ENCODE assay signal across 1 cellular context in genomic region chr16:68244903-68245853, GRCh38.
TF ChIP-seq lines count a peak whose summit lies in the region.

A gene with protein sequence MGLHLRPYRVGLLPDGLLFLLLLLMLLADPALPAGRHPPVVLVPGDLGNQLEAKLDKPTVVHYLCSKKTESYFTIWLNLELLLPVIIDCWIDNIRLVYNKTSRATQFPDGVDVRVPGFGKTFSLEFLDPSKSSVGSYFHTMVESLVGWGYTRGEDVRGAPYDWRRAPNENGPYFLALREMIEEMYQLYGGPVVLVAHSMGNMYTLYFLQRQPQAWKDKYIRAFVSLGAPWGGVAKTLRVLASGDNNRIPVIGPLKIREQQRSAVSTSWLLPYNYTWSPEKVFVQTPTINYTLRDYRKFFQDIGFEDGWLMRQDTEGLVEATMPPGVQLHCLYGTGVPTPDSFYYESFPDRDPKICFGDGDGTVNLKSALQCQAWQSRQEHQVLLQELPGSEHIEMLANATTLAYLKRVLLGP (plus strand): TSS chr16:68245373. CDS start chr16:68245427, 54 bp downstream.

TF ChIP-seq in K562, 482 proteins besides CTCF, POLR2A, EP300 and RAD21 (continued from another document and continues in another):
- TF ChIP-seq, protein P1, sequence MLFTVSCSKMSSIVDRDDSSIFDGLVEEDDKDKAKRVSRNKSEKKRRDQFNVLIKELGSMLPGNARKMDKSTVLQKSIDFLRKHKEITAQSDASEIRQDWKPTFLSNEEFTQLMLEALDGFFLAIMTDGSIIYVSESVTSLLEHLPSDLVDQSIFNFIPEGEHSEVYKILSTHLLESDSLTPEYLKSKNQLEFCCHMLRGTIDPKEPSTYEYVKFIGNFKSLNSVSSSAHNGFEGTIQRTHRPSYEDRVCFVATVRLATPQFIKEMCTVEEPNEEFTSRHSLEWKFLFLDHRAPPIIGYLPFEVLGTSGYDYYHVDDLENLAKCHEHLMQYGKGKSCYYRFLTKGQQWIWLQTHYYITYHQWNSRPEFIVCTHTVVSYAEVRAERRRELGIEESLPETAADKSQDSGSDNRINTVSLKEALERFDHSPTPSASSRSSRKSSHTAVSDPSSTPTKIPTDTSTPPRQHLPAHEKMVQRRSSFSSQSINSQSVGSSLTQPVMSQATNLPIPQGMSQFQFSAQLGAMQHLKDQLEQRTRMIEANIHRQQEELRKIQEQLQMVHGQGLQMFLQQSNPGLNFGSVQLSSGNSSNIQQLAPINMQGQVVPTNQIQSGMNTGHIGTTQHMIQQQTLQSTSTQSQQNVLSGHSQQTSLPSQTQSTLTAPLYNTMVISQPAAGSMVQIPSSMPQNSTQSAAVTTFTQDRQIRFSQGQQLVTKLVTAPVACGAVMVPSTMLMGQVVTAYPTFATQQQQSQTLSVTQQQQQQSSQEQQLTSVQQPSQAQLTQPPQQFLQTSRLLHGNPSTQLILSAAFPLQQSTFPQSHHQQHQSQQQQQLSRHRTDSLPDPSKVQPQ (CRISPR knock-in tag; IDR thresholded peaks at IDR 0.05; ENCODE audit: borderline replicate concordance), result no peak
- TF ChIP-seq PHB (CRISPR knock-in tag; IDR thresholded peaks at IDR 0.05) (no peak), ZNF551 (CRISPR knock-in tag; IDR thresholded peaks at IDR 0.05) (no peak), CHD7 (IDR thresholded peaks at IDR 0.05; ENCODE audit: low read depth, low read length) (no peak), ARID3B (CRISPR knock-in tag; IDR thresholded peaks at IDR 0.05; ENCODE audit: borderline replicate concordance) (no peak), POLR2G (IDR thresholded peaks at IDR 0.05; ENCODE audit: low read depth, low read length) (peak; percentile 72), ETV1 (tag; conservative IDR thresholded peaks at IDR 0.05; ENCODE audit: low read depth) (peak; percentile 77), NCOA4 (IDR thresholded peaks at IDR 0.05; ENCODE audit: partially characterized antibody) (peak; percentile 87), FIP1L1 (IDR thresholded peaks at IDR 0.05; ENCODE audit: low read depth, low read length, poor library complexity, severe bottlenecking) (peak; percentile 39), JUNB (CRISPR knock-in tag; conservative IDR thresholded peaks at IDR 0.05) (no peak), ILF3 (IDR thresholded peaks at IDR 0.05; ENCODE audit: borderline replicate concordance) (no peak), USF1 (CRISPR knock-in tag; IDR thresholded peaks at IDR 0.05) (peak; percentile 35; the same call in 1 of the 2 replicates), ZNF79 (CRISPR knock-in tag; IDR thresholded peaks at IDR 0.05; ENCODE audit: low read depth) (no peak), NR4A1 (CRISPR knock-in tag; IDR thresholded peaks at IDR 0.05) (no peak), NR4A1 (tag; IDR thresholded peaks at IDR 0.05) (no peak), ZNF133 (CRISPR knock-in tag; IDR thresholded peaks at IDR 0.05) (no peak), DIDO1 (tag; IDR thresholded peaks at IDR 0.05; ENCODE audit: low read depth) (peak; percentile 45; the same call in 1 of the 2 replicates), ZNF57 (CRISPR knock-in tag; IDR thresholded peaks at IDR 0.05) (no peak), SIN3B (IDR thresholded peaks at IDR 0.05; ENCODE audit: low read depth) (no peak), ZNF740 (CRISPR knock-in tag; IDR thresholded peaks at IDR 0.05) (peak; percentile 70; the same call in 1 of the 2 replicates), ZNF740 (tag; IDR thresholded peaks at IDR 0.05) (no peak), MNT (conservative IDR thresholded peaks at IDR 0.05) (peak; percentile 78 to 90), KLF10 (CRISPR knock-in tag; IDR thresholded peaks at IDR 0.05) (no peak), MYC (IDR thresholded peaks at IDR 0.05; ENCODE audit: low read depth, low read length) (peak; percentile 55), MYC (CRISPR knock-in tag; IDR thresholded peaks at IDR 0.05; ENCODE audit: borderline replicate concordance, low read depth) (0 out of 2 replicates have a peak, but pooled peaks have one; percentile 47), ZNF583 (CRISPR knock-in tag; IDR thresholded peaks at IDR 0.05) (no peak)
- TF ChIP-seq, protein P2, sequence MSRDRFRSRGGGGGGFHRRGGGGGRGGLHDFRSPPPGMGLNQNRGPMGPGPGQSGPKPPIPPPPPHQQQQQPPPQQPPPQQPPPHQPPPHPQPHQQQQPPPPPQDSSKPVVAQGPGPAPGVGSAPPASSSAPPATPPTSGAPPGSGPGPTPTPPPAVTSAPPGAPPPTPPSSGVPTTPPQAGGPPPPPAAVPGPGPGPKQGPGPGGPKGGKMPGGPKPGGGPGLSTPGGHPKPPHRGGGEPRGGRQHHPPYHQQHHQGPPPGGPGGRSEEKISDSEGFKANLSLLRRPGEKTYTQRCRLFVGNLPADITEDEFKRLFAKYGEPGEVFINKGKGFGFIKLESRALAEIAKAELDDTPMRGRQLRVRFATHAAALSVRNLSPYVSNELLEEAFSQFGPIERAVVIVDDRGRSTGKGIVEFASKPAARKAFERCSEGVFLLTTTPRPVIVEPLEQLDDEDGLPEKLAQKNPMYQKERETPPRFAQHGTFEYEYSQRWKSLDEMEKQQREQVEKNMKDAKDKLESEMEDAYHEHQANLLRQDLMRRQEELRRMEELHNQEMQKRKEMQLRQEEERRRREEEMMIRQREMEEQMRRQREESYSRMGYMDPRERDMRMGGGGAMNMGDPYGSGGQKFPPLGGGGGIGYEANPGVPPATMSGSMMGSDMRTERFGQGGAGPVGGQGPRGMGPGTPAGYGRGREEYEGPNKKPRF (IDR thresholded peaks at IDR 0.05; ENCODE audit: low read depth, low read length), result no peak
